Comparison of ENCODE assay signal across 19 cellular contexts in genomic region chr9:37217141-37217540, GRCh38.
DNase-seq lines count a peak whose midpoint lies in the region; ATAC-seq, FAIRE-seq and TF ChIP-seq lines count a peak whose summit lies in the region.
"Had no signal": no experiment of that assay in that cellular context is flagged by ENCODE, and none has a peak within 500 bp of the region (broad histone marks: within the 10 kb centered on the region; RNA-seq: fewer than 3 reads in every experiment).

No MANE protein-coding gene starts in this region.

- no peaks in the 10 kb centered on the region for H3K9me1 ChIP-seq in K562 (ENCODE audit: control insufficient read depth, insufficient read depth, low read length)

- H3K36me3 ChIP-seq in Karpas-422 (ENCODE audit: insufficient read depth, low read length) (peaks cover 16% of the 10 kb centered on the region), K562 (ENCODE audit: control insufficient read depth, insufficient read depth, low read length) (peaks cover 29% of the 10 kb centered on the region; the same call in 2 of the 3 replicates), pancreas (no peaks in the 10 kb centered on the region), left lung (no peaks in the 10 kb centered on the region)

- WGBS in K562 (ENCODE audit: insufficient coverage, low coverage, missing lambda C conversion rate): 95% methylated on average over 2 of the region's 2 CpGs
- WGBS in pancreas, 2 donors: 96 to 98% methylated on average over 2 of the region's 2 CpGs

- H3K27ac ChIP-seq in Karpas-422 (ENCODE audit: low read length) (peak overlapping the region; percentile 14; the same call in 1 of the 2 replicates), K562 (ENCODE audit: extremely low read depth, low read depth, low read length) (no peak overlapping the region), pancreas (no peak overlapping the region), left lung (no peak overlapping the region)
- H3K27ac ChIP-seq: BLaER1, C4-2B had no signal

- H3K9me3 ChIP-seq in Karpas-422 (ENCODE audit: low read length): no peaks in the 10 kb centered on the region
- no peaks in the 10 kb centered on the region for H3K9me3 ChIP-seq in K562 (replicated peaks; ENCODE audit: control insufficient read depth, insufficient read depth, low read depth, low read length)
- H3K9me3 ChIP-seq in pancreas: no peaks in the 10 kb centered on the region
- no peaks in the 10 kb centered on the region for H3K9me3 ChIP-seq in left lung
- H3K9me3 ChIP-seq: BLaER1, Caco-2 had no signal

- TF ChIP-seq POLR2A in K562 (conservative IDR thresholded peaks at IDR 0.05): no peak

- no peaks in the 10 kb centered on the region for H3K9me2 ChIP-seq in Karpas-422 (replicated peaks; ENCODE audit: insufficient read depth, low read length)

- H2AFZ ChIP-seq in Karpas-422 (ENCODE audit: low read length) (no peak overlapping the region), K562 (ENCODE audit: low read depth, low read length) (no peak overlapping the region)
- H2AFZ ChIP-seq: GM23338 had no signal

- H3K27me3 ChIP-seq in Karpas-422 (ENCODE audit: low read length): no peaks in the 10 kb centered on the region
- no peaks in the 10 kb centered on the region for H3K27me3 ChIP-seq in K562 (ENCODE audit: control insufficient read depth in 2 of 2, insufficient read depth in 2 of 2, low read length in 2 of 2)
- no peaks in the 10 kb centered on the region for H3K27me3 ChIP-seq in pancreas
- no peaks in the 10 kb centered on the region for H3K27me3 ChIP-seq in left lung
- H3K27me3 ChIP-seq: BLaER1 had no signal

- ATAC-seq in K562 (no peak), pancreas (no peak), left lung (no peak), HG02588 (IDR thresholded peaks at IDR 0.05; ENCODE audit: unreplicated experiment) (no peak)
- ATAC-seq: CD8-positive, alpha-beta T cell; GM12878; GM23338; HCT116 had no signal

- H3K79me2 ChIP-seq in Karpas-422 (ENCODE audit: low read length) (peaks cover 94% of the 10 kb centered on the region), K562 (ENCODE audit: control insufficient read depth, insufficient read depth, low read length) (peaks cover 86% of the 10 kb centered on the region)

- in situ Hi-C loops in K562 (cut with MboI): no loop called here

- TF ChIP-seq EP300 in K562 (IDR thresholded peaks at IDR 0.05; ENCODE audit: low read length): no peak

- H3K4me2 ChIP-seq in Karpas-422 (ENCODE audit: low read depth, low read length, poor library complexity, severe bottlenecking) (no peak overlapping the region), K562 (ENCODE audit: insufficient read depth, low read length) (no peak overlapping the region)
- H3K4me2 ChIP-seq: GM23338 had no signal

- DNase-seq in Karpas-422 (no peak), K562 (ENCODE audit: extremely low read depth in 1 of 4, low spot score in 3 of 4) (no peak), pancreas (no peak), left lung (no peak)
- DNase-seq: Caco-2; CD4-positive, CD25-positive, alpha-beta regulatory T cell; CD8-positive, alpha-beta T cell; DMS153; DND-41; GDM1; H9 had no signal

- TF ChIP-seq CTCF in K562 (IDR thresholded peaks at IDR 0.05 in 2 of 3, conservative IDR thresholded peaks at IDR 0.05 in 1 of 3; ENCODE audit: insufficient read depth in 2 of 3, low read depth in 1 of 3, low read length in 3 of 3) (no peak), pancreas (IDR thresholded peaks at IDR 0.05) (no peak), left lung (IDR thresholded peaks at IDR 0.05) (no peak)

- H3K4me1 ChIP-seq in Karpas-422 (ENCODE audit: low read length) (peaks cover 41% of the 10 kb centered on the region), K562 (replicated peaks in 1 of 2; ENCODE audit: control insufficient read depth in 2 of 2, insufficient read depth in 2 of 2, low read length in 2 of 2) (no peaks in the 10 kb centered on the region), pancreas (peaks cover 0 to 4% (median 0%) of the 10 kb centered on the region in 3 donors), left lung (no peaks in the 10 kb centered on the region)
- H3K4me1 ChIP-seq: Caco-2 had no signal

- intact Hi-C loops in K562 (cut with micrococcal nuclease) (no loop called here), pancreas (cut with DNase I) (no loop called here), left lung (cut with DNase I) (no loop called here)

- POLR2A ChIA-PET in K562 (lab: Yijun Ruan, JAX): interaction anchor here (0.6 kb wide), 1 partner anchor 10 kb away, joined by 3 read pairs; no protein-coding TSS in a partner anchor

- TF ChIP-seq RAD21 in K562 (CRISPR knock-in tag; conservative IDR thresholded peaks at IDR 0.05 in 1 of 2, IDR thresholded peaks at IDR 0.05 in 1 of 2): no peak

- H3K4me3 ChIP-seq in Karpas-422 (ENCODE audit: low read length) (no peak overlapping the region), K562 (no peak overlapping the region), pancreas (no peak overlapping the region), left lung (no peak overlapping the region)
- H3K4me3 ChIP-seq: BLaER1, GM12878, GM23338 had no signal

- BruUV-seq in K562 (replicated peaks; lab: Mats Ljungman, UMichigan): no TSS peak

- H4K20me1 ChIP-seq in Karpas-422 (ENCODE audit: insufficient read depth, low read depth, low read length): no peaks in the 10 kb centered on the region
- no peaks in the 10 kb centered on the region for H4K20me1 ChIP-seq in K562 (replicated peaks; ENCODE audit: control insufficient read depth, insufficient read depth, low read length)

- peak; percentile 81 for FAIRE-seq in G401.6 (lab: Jason Lieb, UNC)
- FAIRE-seq in K562 (lab: Jason Lieb, UNC): no peak
- FAIRE-seq in pancreas (lab: Jason Lieb, UNC): no peak
- FAIRE-seq: GM12878, GM18507 had no signal

- H3K9ac ChIP-seq in Karpas-422 (ENCODE audit: low read length): no peak overlapping the region
- no peak overlapping the region for H3K9ac ChIP-seq in K562 (ENCODE audit: insufficient read depth in 1 of 2, low read depth in 2 of 2, low read length in 2 of 2)
- H3K9ac ChIP-seq: BLaER1 had no signal

- CTCF ChIA-PET in K562 (lab: Yijun Ruan, JAX; ENCODE audit: low intra/inter-chr PET ratio): no interaction called here

TF ChIP-seq in K562, 482 proteins besides CTCF, POLR2A, EP300 and RAD21:
- TF ChIP-seq JUN (IDR thresholded peaks at IDR 0.05; ENCODE audit: borderline replicate concordance, low read depth, low read length) (no peak), JUN (CRISPR knock-in tag; IDR thresholded peaks at IDR 0.05; ENCODE audit: borderline replicate concordance) (no peak), POLR3G (IDR thresholded peaks at IDR 0.05; ENCODE audit: extremely low read depth, insufficient read length, insufficient replicate concordance) (no peak), DDX20 (tag; IDR thresholded peaks at IDR 0.05; ENCODE audit: low read depth) (no peak), MTA3 (IDR thresholded peaks at IDR 0.05; ENCODE audit: borderline replicate concordance) (no peak), NR4A1 (CRISPR knock-in tag; IDR thresholded peaks at IDR 0.05) (no peak), NR4A1 (tag; IDR thresholded peaks at IDR 0.05) (no peak), CEBPB (tag; IDR thresholded peaks at IDR 0.05) (peak; percentile 62), RBM15 (IDR thresholded peaks at IDR 0.05; ENCODE audit: insufficient read depth, low read length) (no peak), CEBPG (CRISPR knock-in tag; IDR thresholded peaks at IDR 0.05) (no peak), CEBPG (tag; conservative IDR thresholded peaks at IDR 0.05 in 1 of 2, IDR thresholded peaks at IDR 0.05 in 1 of 2) (peak; percentile 45 to 62; a peak in 3 of 4 replicates)
- TF ChIP-seq, protein P1, sequence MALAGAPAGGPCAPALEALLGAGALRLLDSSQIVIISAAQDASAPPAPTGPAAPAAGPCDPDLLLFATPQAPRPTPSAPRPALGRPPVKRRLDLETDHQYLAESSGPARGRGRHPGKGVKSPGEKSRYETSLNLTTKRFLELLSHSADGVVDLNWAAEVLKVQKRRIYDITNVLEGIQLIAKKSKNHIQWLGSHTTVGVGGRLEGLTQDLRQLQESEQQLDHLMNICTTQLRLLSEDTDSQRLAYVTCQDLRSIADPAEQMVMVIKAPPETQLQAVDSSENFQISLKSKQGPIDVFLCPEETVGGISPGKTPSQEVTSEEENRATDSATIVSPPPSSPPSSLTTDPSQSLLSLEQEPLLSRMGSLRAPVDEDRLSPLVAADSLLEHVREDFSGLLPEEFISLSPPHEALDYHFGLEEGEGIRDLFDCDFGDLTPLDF (CRISPR knock-in tag; IDR thresholded peaks at IDR 0.05): no peak
- TF ChIP-seq, protein P2, sequence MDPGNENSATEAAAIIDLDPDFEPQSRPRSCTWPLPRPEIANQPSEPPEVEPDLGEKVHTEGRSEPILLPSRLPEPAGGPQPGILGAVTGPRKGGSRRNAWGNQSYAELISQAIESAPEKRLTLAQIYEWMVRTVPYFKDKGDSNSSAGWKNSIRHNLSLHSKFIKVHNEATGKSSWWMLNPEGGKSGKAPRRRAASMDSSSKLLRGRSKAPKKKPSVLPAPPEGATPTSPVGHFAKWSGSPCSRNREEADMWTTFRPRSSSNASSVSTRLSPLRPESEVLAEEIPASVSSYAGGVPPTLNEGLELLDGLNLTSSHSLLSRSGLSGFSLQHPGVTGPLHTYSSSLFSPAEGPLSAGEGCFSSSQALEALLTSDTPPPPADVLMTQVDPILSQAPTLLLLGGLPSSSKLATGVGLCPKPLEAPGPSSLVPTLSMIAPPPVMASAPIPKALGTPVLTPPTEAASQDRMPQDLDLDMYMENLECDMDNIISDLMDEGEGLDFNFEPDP (CRISPR knock-in tag; IDR thresholded peaks at IDR 0.05): no peak
